Comparison of ENCODE assay signal across 20 cellular contexts in genomic region chr17:10311131-10311530, GRCh38.
DNase-seq lines count a peak whose midpoint lies in the region; ATAC-seq and TF ChIP-seq lines count a peak whose summit lies in the region.
"Had no signal": no experiment of that assay in that cellular context is flagged by ENCODE, and none has a peak within 500 bp of the region (broad histone marks: within the 10 kb centered on the region; RNA-seq: fewer than 3 reads in every experiment).

No MANE protein-coding gene starts in this region.

- no peaks in the 10 kb centered on the region for H3K9me2 ChIP-seq in GM23248 (ENCODE audit: insufficient read depth)

- no peaks in the 10 kb centered on the region for H3K36me3 Mint-ChIP-seq in nephron (ENCODE audit: low read depth)
- no peaks in the 10 kb centered on the region for H3K36me3 Mint-ChIP-seq in activated T-cell treated with anti-CD3 and anti-CD28 coated beads, Interleukin-2, amount 50 U/mL, for 4 hours (ENCODE audit: insufficient read depth)
- H3K36me3 Mint-ChIP-seq: CD4-positive, CD25-positive, alpha-beta regulatory T cell; CD8-positive, alpha-beta T cell had no signal

- H3K79me2 ChIP-seq in GM23248 (ENCODE audit: insufficient read depth), result no peaks in the 10 kb centered on the region

- H3K9me3 ChIP-seq in GM23248 (ENCODE audit: low read depth) (no peaks in the 10 kb centered on the region), RWPE2 (ENCODE audit: severe bottlenecking) (no peaks in the 10 kb centered on the region)
- H3K9me3 ChIP-seq: Caco-2 had no signal

- H3K27ac ChIP-seq in GM23248, result no peak overlapping the region
- H3K27ac ChIP-seq in RWPE2 (ENCODE audit: poor library complexity, severe bottlenecking), result no peak overlapping the region
- H3K27ac ChIP-seq: A549 had no signal

- no peak overlapping the region for H3K4me3 ChIP-seq in GM23248
- no peak overlapping the region for H3K4me3 ChIP-seq in RWPE2 (ENCODE audit: severe bottlenecking)
- H3K4me3 ChIP-seq in H7 (ENCODE audit: insufficient read depth, low read depth, low read length), result no peak overlapping the region
- H3K4me3 ChIP-seq: A549, GM23338 had no signal

- ATAC-seq in RWPE2 (ENCODE audit: low read depth), result peak; percentile 87
- peak; percentile 98 for ATAC-seq in esophagus mucosa
- no peak for ATAC-seq in GM19452 (IDR thresholded peaks at IDR 0.05; ENCODE audit: unreplicated experiment)
- ATAC-seq in activated T-cell treated with anti-CD3 and anti-CD28 coated beads, Interleukin-2, amount 50 U/mL, for 4 hours, result no peak
- ATAC-seq: CD8-positive, alpha-beta T cell; GM23338 had no signal

- H3K9ac ChIP-seq in GM23248, result no peak overlapping the region

- in situ Hi-C loops in GM23248 (cut with MboI), result no loop called here

- H3K27ac Mint-ChIP-seq in nephron, result peak overlapping the region; percentile 45 to 64 (median 63)
- H3K27ac Mint-ChIP-seq: CD4-positive, CD25-positive, alpha-beta regulatory T cell; CD8-positive, alpha-beta T cell; GM23338 had no signal

- no peaks in the 10 kb centered on the region for H3K4me1 ChIP-seq in GM23248 (ENCODE audit: insufficient read depth)
- no peaks in the 10 kb centered on the region for H3K4me1 ChIP-seq in RWPE2 (ENCODE audit: insufficient read depth, poor library complexity, severe bottlenecking)
- H3K4me1 ChIP-seq: A549, Caco-2 had no signal

- no peaks in the 10 kb centered on the region for H3K9me3 Mint-ChIP-seq in nephron
- no peaks in the 10 kb centered on the region for H3K9me3 Mint-ChIP-seq in activated T-cell treated with anti-CD3 and anti-CD28 coated beads, Interleukin-2, amount 50 U/mL, for 4 hours
- H3K9me3 Mint-ChIP-seq: CD8-positive, alpha-beta T cell had no signal

- H2AFZ ChIP-seq in GM23248, result no peak overlapping the region
- H2AFZ ChIP-seq: GM23338 had no signal

- no peaks in the 10 kb centered on the region for H4K20me1 ChIP-seq in GM23248 (ENCODE audit: insufficient read depth)

- H3K4me3 Mint-ChIP-seq in nephron, result no peak overlapping the region
- no peak overlapping the region for H3K4me3 Mint-ChIP-seq in activated T-cell treated with anti-CD3 and anti-CD28 coated beads, Interleukin-2, amount 50 U/mL, for 4 hours
- H3K4me3 Mint-ChIP-seq: CD4-positive, CD25-positive, alpha-beta regulatory T cell; CD8-positive, alpha-beta T cell; GM23338 had no signal

- 41 to 54% methylated on average over 6 of the region's 6 CpGs for WGBS in GM23248 (ENCODE audit: low coverage in 1 of 2, low lambda C conversion rate in 2 of 2, missing lambda C conversion rate in 2 of 2), 2 experiments

- no peaks in the 10 kb centered on the region for H3F3A ChIP-seq in GM23248 (ENCODE audit: insufficient read depth)

- no peaks in the 10 kb centered on the region for H3K36me3 ChIP-seq in GM23248 (ENCODE audit: low read depth)
- no peaks in the 10 kb centered on the region for H3K36me3 ChIP-seq in RWPE2 (ENCODE audit: low read depth)
- no peaks in the 10 kb centered on the region for H3K36me3 ChIP-seq in H7 (replicated peaks; ENCODE audit: control insufficient read depth, insufficient read depth, low read length)

- H3K4me2 ChIP-seq in GM23248 (ENCODE audit: unreplicated experiment), result no peak overlapping the region
- H3K4me2 ChIP-seq: A549, GM23338 had no signal

- TF ChIP-seq CTCF in RWPE2 (IDR thresholded peaks at IDR 0.05; ENCODE audit: poor library complexity, severe bottlenecking), result no peak
- TF ChIP-seq CTCF in nephron (IDR thresholded peaks at IDR 0.05; ENCODE audit: unreplicated experiment in 3 of 3), result no peak

- H3K4me1 Mint-ChIP-seq in nephron, result peaks cover 13% of the 10 kb centered on the region
- H3K4me1 Mint-ChIP-seq in activated T-cell treated with anti-CD3 and anti-CD28 coated beads, Interleukin-2, amount 50 U/mL, for 4 hours (ENCODE audit: low read depth), result no peaks in the 10 kb centered on the region
- H3K4me1 Mint-ChIP-seq: CD4-positive, CD25-positive, alpha-beta regulatory T cell had no signal

- H3K27me3 Mint-ChIP-seq in nephron (ENCODE audit: low read depth), result peaks cover 4% of the 10 kb centered on the region
- no peaks in the 10 kb centered on the region for H3K27me3 Mint-ChIP-seq in activated T-cell treated with anti-CD3 and anti-CD28 coated beads, Interleukin-2, amount 50 U/mL, for 4 hours (ENCODE audit: low read depth)
- H3K27me3 Mint-ChIP-seq: CD4-positive, CD25-positive, alpha-beta regulatory T cell had no signal

- no peaks in the 10 kb centered on the region; the same call in 1 of the 2 replicates for H3K27me3 ChIP-seq in GM23248 (replicated peaks; ENCODE audit: insufficient read depth)
- no peaks in the 10 kb centered on the region for H3K27me3 ChIP-seq in RWPE2 (ENCODE audit: insufficient read depth, poor library complexity, severe bottlenecking)
- no peaks in the 10 kb centered on the region for H3K27me3 ChIP-seq in H7 (ENCODE audit: control insufficient read depth, insufficient read depth, low read length)

- peak; percentile 10 for DNase-seq in GM23248
- DNase-seq in RWPE2 (ENCODE audit: low spot score), result no peak
- no peak for DNase-seq in NCI-H446 (lab: John Stamatoyannopoulos, UW)
- DNase-seq in H7, result no peak
- DNase-seq in activated T-cell treated with anti-CD3 and anti-CD28 coated beads, Interleukin-2, amount 50 U/mL, for 4 hours, result no peak
- DNase-seq: 8988T; ACHN; AML-193; C1 segment of cervical spinal cord; Caco-2; CD4-positive, CD25-positive, alpha-beta regulatory T cell; CD8-positive, alpha-beta T cell; DMS153; DND-41; HCEC 1CT had no signal

Comparison
In these comparisons a context has a peak if more than half of its experiments do, and no peak if none do; other contexts are left out.
1. ATAC-seq: peak in RWPE2 (single experiment) and esophagus mucosa (single experiment); none in GM19452 (single experiment) and activated T-cell treated with anti-CD3 and anti-CD28 coated beads, Interleukin-2, amount 50 U/mL, for 4 hours (0 of 2).